Comparison of ENCODE assay signal across 20 cellular contexts in the genomic region with DNA sequence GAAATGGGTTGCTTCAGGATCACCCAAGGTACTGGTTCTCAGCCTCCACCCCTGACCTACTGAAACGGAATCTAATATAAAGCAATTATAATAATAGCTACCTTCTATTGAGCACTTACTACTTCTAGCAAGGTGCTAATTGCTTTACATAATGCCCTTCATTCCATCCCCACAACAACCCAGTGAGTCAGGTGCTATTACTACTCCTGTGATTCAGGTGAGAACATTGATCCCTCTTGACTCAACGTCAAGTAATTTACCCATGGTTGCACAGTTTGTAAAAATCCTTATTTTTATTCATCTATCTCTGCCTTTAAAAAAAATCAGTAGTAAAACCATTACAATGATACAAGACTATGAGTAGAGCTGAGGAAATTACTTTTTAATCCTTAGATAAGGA.
"Had no signal": no experiment of that assay in that cellular context is flagged by ENCODE, and none has a peak within 500 bp of the region (broad histone marks: within the 10 kb centered on the region; RNA-seq: fewer than 3 reads in every experiment).

No MANE protein-coding gene starts in this region.

- H3K9me3 ChIP-seq: ascending aorta, esophagus muscularis mucosa, heart right ventricle, right lobe of liver, stomach, testis, upper lobe of left lung had no signal

- H3K4me3 Mint-ChIP-seq: activated CD4-positive, alpha-beta T cell treated with anti-CD3 and anti-CD28 coated beads, Interleukin-2, amount 10 ng/mL, durations not matched to agents 7 days and 5 days; activated CD8-positive, alpha-beta T cell treated with anti-CD3 and anti-CD28 coated beads, Interleukin-2, amount 10 ng/mL, durations not matched to agents 7 days and 5 days; activated naive CD4-positive, alpha-beta T cell treated with anti-CD3 and anti-CD28 coated beads for 36 hours; activated naive CD8-positive, alpha-beta T cell treated with anti-CD3 and anti-CD28 coated beads, Interleukin-2, amount 50 U/mL, for 24 hours; activated T-cell treated with anti-CD3 and anti-CD28 coated beads, Interleukin-2, amount 50 U/mL, for 4 hours; naive thymus-derived CD4-positive, alpha-beta T cell; neural progenitor cell; stimulated activated effector memory CD8-positive, alpha-beta T cell treated with anti-CD3 and anti-CD28 coated beads, Interleukin-12 subunit alpha, Interleukin-12 subunit beta, amount 100 ng/mL, for 72 hours had no signal

- H3K27ac ChIP-seq: ascending aorta, esophagus muscularis mucosa, heart right ventricle, neural progenitor cell, right lobe of liver, stomach, testis, upper lobe of left lung had no signal

- H2AFZ ChIP-seq: neural progenitor cell had no signal

- H3K27ac Mint-ChIP-seq: activated CD4-positive, alpha-beta T cell treated with anti-CD3 and anti-CD28 coated beads, Interleukin-2, amount 10 ng/mL, durations not matched to agents 7 days and 5 days; activated CD8-positive, alpha-beta T cell treated with anti-CD3 and anti-CD28 coated beads, Interleukin-2, amount 10 ng/mL, durations not matched to agents 7 days and 5 days; activated naive CD4-positive, alpha-beta T cell treated with anti-CD3 and anti-CD28 coated beads for 36 hours; activated naive CD8-positive, alpha-beta T cell treated with anti-CD3 and anti-CD28 coated beads, Interleukin-2, amount 50 U/mL, for 24 hours; naive thymus-derived CD4-positive, alpha-beta T cell; neural progenitor cell; stimulated activated effector memory CD8-positive, alpha-beta T cell treated with anti-CD3 and anti-CD28 coated beads, Interleukin-12 subunit alpha, Interleukin-12 subunit beta, amount 100 ng/mL, for 72 hours had no signal

- H3K4me1 ChIP-seq: ascending aorta, esophagus muscularis mucosa, heart right ventricle, right lobe of liver, stomach, testis, upper lobe of left lung had no signal

- H3K36me3 Mint-ChIP-seq: neural progenitor cell; stimulated activated effector memory CD8-positive, alpha-beta T cell treated with anti-CD3 and anti-CD28 coated beads, Interleukin-12 subunit alpha, Interleukin-12 subunit beta, amount 100 ng/mL, for 72 hours had no signal

- H3K4me1 Mint-ChIP-seq: activated CD4-positive, alpha-beta T cell treated with anti-CD3 and anti-CD28 coated beads, Interleukin-2, amount 10 ng/mL, durations not matched to agents 7 days and 5 days; activated naive CD8-positive, alpha-beta T cell treated with anti-CD3 and anti-CD28 coated beads, Interleukin-2, amount 50 U/mL, for 24 hours had no signal

- H3K27me3 ChIP-seq: ascending aorta, esophagus muscularis mucosa, heart right ventricle, neural progenitor cell, right lobe of liver, stomach, testis, upper lobe of left lung had no signal

- ATAC-seq: activated CD4-positive, CD25-positive, alpha-beta regulatory T cell treated with anti-CD3 and anti-CD28 coated beads, Interleukin-2, amount 50 U/mL, for 24 hours; activated CD8-positive, alpha-beta T cell treated with anti-CD3 and anti-CD28 coated beads, Interleukin-2, amount 10 ng/mL, durations not matched to agents 7 days and 5 days; activated naive CD8-positive, alpha-beta T cell treated with anti-CD3 and anti-CD28 coated beads, Interleukin-2, amount 50 U/mL, for 24 hours; activated T-cell treated with anti-CD3 and anti-CD28 coated beads, Interleukin-2, amount 50 U/mL, for 4 hours; heart right ventricle; naive thymus-derived CD4-positive, alpha-beta T cell; right lobe of liver; stimulated activated effector memory CD8-positive, alpha-beta T cell treated with anti-CD3 and anti-CD28 coated beads, Interleukin-12 subunit alpha, Interleukin-12 subunit beta, amount 100 ng/mL, for 72 hours had no signal

- H3K9me3 Mint-ChIP-seq: activated CD4-positive, alpha-beta T cell treated with anti-CD3 and anti-CD28 coated beads, Interleukin-2, amount 10 ng/mL, durations not matched to agents 7 days and 5 days; activated naive CD4-positive, alpha-beta T cell treated with anti-CD3 and anti-CD28 coated beads for 36 hours; activated naive CD8-positive, alpha-beta T cell treated with anti-CD3 and anti-CD28 coated beads, Interleukin-2, amount 50 U/mL, for 24 hours; activated T-cell treated with anti-CD3 and anti-CD28 coated beads, Interleukin-2, amount 50 U/mL, for 4 hours; naive thymus-derived CD4-positive, alpha-beta T cell; stimulated activated effector memory CD8-positive, alpha-beta T cell treated with anti-CD3 and anti-CD28 coated beads, Interleukin-12 subunit alpha, Interleukin-12 subunit beta, amount 100 ng/mL, for 72 hours had no signal

- DNase-seq: activated CD4-positive, alpha-beta T cell treated with anti-CD3 and anti-CD28 coated beads, Interleukin-2, amount 10 ng/mL, durations not matched to agents 7 days and 5 days; activated CD8-positive, alpha-beta T cell treated with anti-CD3 and anti-CD28 coated beads, Interleukin-2, amount 10 ng/mL, durations not matched to agents 7 days and 5 days; activated naive CD4-positive, alpha-beta T cell treated with anti-CD3 and anti-CD28 coated beads for 36 hours; activated naive CD8-positive, alpha-beta T cell treated with anti-CD3 and anti-CD28 coated beads, Interleukin-2, amount 50 U/mL, for 24 hours; activated T-cell treated with anti-CD3 and anti-CD28 coated beads, Interleukin-2, amount 50 U/mL, for 4 hours; cerebellar nuclear complex; cortex of kidney; heart right ventricle; mesendoderm; naive thymus-derived CD4-positive, alpha-beta T cell; right lobe of liver; stimulated activated CD4-positive, alpha-beta T cell treated with anti-CD3 and anti-CD28 coated beads, Interleukin-4, amount 100 ng/mL, for 24 hours; stomach; testis; upper lobe of left lung had no signal

- H3K4me2 ChIP-seq: neural progenitor cell had no signal

- H3K36me3 ChIP-seq: ascending aorta, esophagus muscularis mucosa, heart right ventricle, neural progenitor cell, right lobe of liver, stomach, upper lobe of left lung had no signal

- H3K4me3 ChIP-seq: ascending aorta, esophagus muscularis mucosa, heart right ventricle, neural progenitor cell, right lobe of liver, stomach, testis, upper lobe of left lung had no signal

- H3K27me3 Mint-ChIP-seq: activated CD4-positive, alpha-beta T cell treated with anti-CD3 and anti-CD28 coated beads, Interleukin-2, amount 10 ng/mL, durations not matched to agents 7 days and 5 days; activated naive CD8-positive, alpha-beta T cell treated with anti-CD3 and anti-CD28 coated beads, Interleukin-2, amount 50 U/mL, for 24 hours; naive thymus-derived CD4-positive, alpha-beta T cell had no signal

- H3K9ac ChIP-seq: neural progenitor cell had no signal
